ENCODE assay signal across 1 cellular context in the genomic region with DNA sequence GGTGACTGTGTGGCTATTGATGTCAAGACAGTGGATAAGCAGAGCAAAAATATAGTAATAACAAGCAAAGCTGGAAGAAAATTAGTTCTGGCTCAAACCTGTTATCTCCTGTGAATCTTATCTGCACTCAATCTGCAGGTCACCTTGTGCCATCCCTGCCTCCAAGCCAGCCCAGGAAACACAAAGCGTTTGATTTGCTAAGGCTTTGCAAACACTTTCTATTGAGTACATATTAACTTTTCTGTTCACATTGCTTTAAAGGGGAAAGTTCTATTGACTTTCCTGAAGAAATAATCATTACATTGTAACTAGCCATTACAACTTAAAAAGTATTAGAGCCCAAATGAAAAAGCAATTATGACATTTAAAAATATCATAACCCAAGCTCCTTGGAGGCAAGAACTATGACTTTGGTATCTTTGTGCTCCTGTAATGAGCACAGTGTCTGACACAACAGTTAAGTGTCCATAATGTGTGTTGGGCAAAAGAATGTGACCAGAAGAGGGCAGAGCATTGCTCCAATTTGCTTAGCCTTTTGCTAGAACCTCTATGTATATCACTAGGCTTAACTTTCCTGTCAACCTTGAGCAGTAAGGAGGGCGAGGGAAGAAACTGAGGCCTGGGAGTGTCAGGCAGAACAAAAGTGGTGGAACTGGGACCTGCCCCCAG.
TF ChIP-seq lines count a peak whose summit lies in the region.

No MANE protein-coding gene starts in this region.

TF ChIP-seq in HCT116, 20 proteins besides CTCF, POLR2A, EP300 and RAD21:
- TF ChIP-seq SIN3A (IDR thresholded peaks at IDR 0.05; ENCODE audit: low read depth), result no peak
- TF ChIP-seq EZH2phosphoT487 (IDR thresholded peaks at IDR 0.05; ENCODE audit: borderline replicate concordance), result no peak
- no peak for TF ChIP-seq ZFX (IDR thresholded peaks at IDR 0.05)
- no peak for TF ChIP-seq CEBPB (IDR thresholded peaks at IDR 0.05; ENCODE audit: low read depth)
- no peak for TF ChIP-seq YY1 (IDR thresholded peaks at IDR 0.05; ENCODE audit: extremely low read depth, insufficient replicate concordance, low read depth, low read length)
- no peak for TF ChIP-seq POLR2AphosphoS5 (IDR thresholded peaks at IDR 0.05; ENCODE audit: low read depth, low read length)
- TF ChIP-seq FOSL1 (IDR thresholded peaks at IDR 0.05; ENCODE audit: low read depth), result no peak
TF ChIP-seq in HCT116: peak in this region for 0.
